ENCODE assay signal across 1 cellular context in genomic region chr13:79361299-79361698, GRCh38.
TF ChIP-seq lines count a peak whose summit lies in the region.

No MANE protein-coding gene starts in this region.

TF ChIP-seq in IMR-90, 13 proteins besides CTCF, POLR2A, EP300 and RAD21:
- TF ChIP-seq ELK1 (IDR thresholded peaks at IDR 0.05; ENCODE audit: borderline replicate concordance, low read depth, low read length) (no peak), MAFK (IDR thresholded peaks at IDR 0.05; ENCODE audit: low read depth, low read length) (no peak), USF2 (IDR thresholded peaks at IDR 0.05; ENCODE audit: low read depth, low read length) (no peak), SMC3 (IDR thresholded peaks at IDR 0.05; ENCODE audit: low read depth, low read length) (no peak), RCOR1 (IDR thresholded peaks at IDR 0.05; ENCODE audit: insufficient replicate concordance, low read length) (no peak), FOS (IDR thresholded peaks at IDR 0.05; ENCODE audit: low read depth, low read length) (no peak)
